ENCODE assay signal across 17 cellular contexts in genomic region chr7:81605493-81605892, GRCh38.
DNase-seq lines count a peak whose midpoint lies in the region; ATAC-seq and TF ChIP-seq lines count a peak whose summit lies in the region.
"Had no signal": no experiment of that assay in that cellular context is flagged by ENCODE, and none has a peak within 500 bp of the region (broad histone marks: within the 10 kb centered on the region; RNA-seq: fewer than 3 reads in every experiment).

No MANE protein-coding gene starts in this region.

- H3K4me3 Mint-ChIP-seq in GM23338: no peak overlapping the region
- no peak overlapping the region for H3K4me3 Mint-ChIP-seq in activated naive CD8-positive, alpha-beta T cell treated with anti-CD3 and anti-CD28 coated beads for 36 hours
- H3K4me3 Mint-ChIP-seq: CD8-positive, alpha-beta memory T cell; T-helper 1 cell treated with Interleukin-12 subunit alpha and Interleukin-12 subunit beta and Interleukin-4 antibody, amounts not matched to agents 30 μg/mL and 1 μg/mL, for 36 hours had no signal

- no peaks in the 10 kb centered on the region; the same call in 1 of the 2 replicates for H3K9me2 ChIP-seq in GM23338 (ENCODE audit: insufficient read depth)

- H3K79me2 ChIP-seq in GM23338 (replicated peaks; ENCODE audit: insufficient read depth): no peaks in the 10 kb centered on the region

- H3K4me1 ChIP-seq in GM23338 (ENCODE audit: insufficient read depth): no peaks in the 10 kb centered on the region

- no peaks in the 10 kb centered on the region for H4K20me1 ChIP-seq in GM23338 (replicated peaks; ENCODE audit: insufficient read depth)

- no peaks in the 10 kb centered on the region for H3K4me1 Mint-ChIP-seq in GM23338
- no peaks in the 10 kb centered on the region for H3K4me1 Mint-ChIP-seq in activated naive CD8-positive, alpha-beta T cell treated with anti-CD3 and anti-CD28 coated beads for 36 hours
- H3K4me1 Mint-ChIP-seq: CD8-positive, alpha-beta memory T cell had no signal

- no peaks in the 10 kb centered on the region for H3F3A ChIP-seq in GM23338 (replicated peaks; ENCODE audit: low read depth)

- H3K36me3 ChIP-seq in GM23338 (ENCODE audit: insufficient read depth): no peaks in the 10 kb centered on the region

- H3K27me3 ChIP-seq in GM23338 (ENCODE audit: insufficient read depth): no peaks in the 10 kb centered on the region

- H3K4me2 ChIP-seq in GM23338: no peak overlapping the region
- H3K4me2 ChIP-seq: KMS-11 had no signal

- no peaks in the 10 kb centered on the region for H3K36me3 Mint-ChIP-seq in GM23338 (ENCODE audit: low read depth)
- no peaks in the 10 kb centered on the region for H3K36me3 Mint-ChIP-seq in activated naive CD8-positive, alpha-beta T cell treated with anti-CD3 and anti-CD28 coated beads for 36 hours
- H3K36me3 Mint-ChIP-seq: CD8-positive, alpha-beta memory T cell had no signal

- H2AFZ ChIP-seq in GM23338: peak overlapping the region; percentile 12; the same call in 1 of the 2 replicates

- TF ChIP-seq CTCF in GM23338 (conservative IDR thresholded peaks at IDR 0.05; ENCODE audit: low read depth in 2 of 2): no peak
- no peak for TF ChIP-seq CTCF in fibroblast of villous mesenchyme (IDR thresholded peaks at IDR 0.05; ENCODE audit: insufficient read depth, low read depth, low read length)

- no peak overlapping the region for H3K27ac Mint-ChIP-seq in GM23338
- no peak overlapping the region for H3K27ac Mint-ChIP-seq in activated naive CD8-positive, alpha-beta T cell treated with anti-CD3 and anti-CD28 coated beads for 36 hours
- H3K27ac Mint-ChIP-seq: CD8-positive, alpha-beta memory T cell; T-helper 1 cell treated with Interleukin-12 subunit alpha and Interleukin-12 subunit beta and Interleukin-4 antibody, amounts not matched to agents 30 μg/mL and 1 μg/mL, for 36 hours had no signal

- H3K9me3 Mint-ChIP-seq in GM23338: no peaks in the 10 kb centered on the region
- H3K9me3 Mint-ChIP-seq in activated naive CD8-positive, alpha-beta T cell treated with anti-CD3 and anti-CD28 coated beads for 36 hours: no peaks in the 10 kb centered on the region
- H3K9me3 Mint-ChIP-seq: T-helper 1 cell treated with Interleukin-12 subunit alpha and Interleukin-12 subunit beta and Interleukin-4 antibody, amounts not matched to agents 30 μg/mL and 1 μg/mL, for 36 hours had no signal

- ATAC-seq in GM23338 (no peak), HG02840 (IDR thresholded peaks at IDR 0.05; ENCODE audit: low FRiP score, unreplicated experiment) (no peak), GM18909 (IDR thresholded peaks at IDR 0.05; ENCODE audit: poor library complexity, unreplicated experiment) (no peak)
- ATAC-seq: Right ventricle myocardium inferior had no signal

- H3K27me3 Mint-ChIP-seq in GM23338 (ENCODE audit: insufficient read depth, low read depth, poor library complexity): no peaks in the 10 kb centered on the region
- no peaks in the 10 kb centered on the region for H3K27me3 Mint-ChIP-seq in activated naive CD8-positive, alpha-beta T cell treated with anti-CD3 and anti-CD28 coated beads for 36 hours
- H3K27me3 Mint-ChIP-seq: CD8-positive, alpha-beta memory T cell had no signal

- H3K4me3 ChIP-seq in GM23338: no peak overlapping the region
- peak overlapping the region; percentile 41 for H3K4me3 ChIP-seq in fibroblast of villous mesenchyme (ENCODE audit: low read depth, low read length)

- DNase-seq in GM23338 (ENCODE audit: low spot score) (no peak), RKO (ENCODE audit: low spot score) (peak; percentile 79), fibroblast of villous mesenchyme (ENCODE audit: low read depth) (no peak), kidney glomerular epithelial cell (lab: John Stamatoyannopoulos, UW) (no peak)
- DNase-seq in activated naive CD8-positive, alpha-beta T cell treated with anti-CD3 and anti-CD28 coated beads for 36 hours: no peak
- DNase-seq: CD8-positive, alpha-beta memory T cell; NCI-H1417; NCI-H1694 treated with DMSO at 0.1 percent for 48 hours; NCI-H2081 treated with DMSO at 0.1 percent for 48 hours; NCI-H526 had no signal

- no peak overlapping the region for H3K27ac ChIP-seq in GM23338 (ENCODE audit: low read depth)
- H3K27ac ChIP-seq: C4-2B, HL-60, KMS-11 had no signal

TF ChIP-seq in GM23338, 12 proteins besides CTCF, POLR2A, EP300 and RAD21 (continues in another document):
- TF ChIP-seq ZNF114 (CRISPR knock-in tag; IDR thresholded peaks at IDR 0.05) (no peak), POLR2AphosphoS5 (IDR thresholded peaks at IDR 0.05; ENCODE audit: low read depth) (no peak), ZNF331 (CRISPR knock-in tag; IDR thresholded peaks at IDR 0.05; ENCODE audit: low read depth) (no peak), STAT1 (IDR thresholded peaks at IDR 0.05; ENCODE audit: unreplicated experiment) (no peak), ZNF462 (CRISPR knock-in tag; IDR thresholded peaks at IDR 0.05) (no peak)
